Comparison of ENCODE assay signal across 21 cellular contexts in genomic region chr1:66951513-66951912, GRCh38. TPM values are rescaled to one million over a fixed set of nuclear protein-coding genes. Genes with fewer than 3 reads are reported as not detected.
DNase-seq lines count a peak whose midpoint lies in the region; TF ChIP-seq lines count a peak whose summit lies in the region.
"Had no signal": no experiment of that assay in that cellular context is flagged by ENCODE, and none has a peak within 500 bp of the region (broad histone marks: within the 10 kb centered on the region; RNA-seq: fewer than 3 reads in every experiment).

No MANE protein-coding gene starts in this region.

- no peak overlapping the region for H3K4me3 ChIP-seq in SK-N-SH (ENCODE audit: low read depth in 2 of 2, low read length in 1 of 2)
- no peak overlapping the region for H3K4me3 ChIP-seq in adrenal gland
- no peak overlapping the region for H3K4me3 ChIP-seq in WERI-Rb-1 (ENCODE audit: low read depth, low read length)
- H3K4me3 ChIP-seq: body of pancreas, GM12878, SK-N-MC had no signal

- peaks cover 16% of the 10 kb centered on the region for H3K4me1 Mint-ChIP-seq in osteocyte (ENCODE audit: unreplicated experiment)

- no peaks in the 10 kb centered on the region for H3K9me3 ChIP-seq in SK-N-SH
- no peaks in the 10 kb centered on the region for H3K9me3 ChIP-seq in adrenal gland (replicated peaks in 1 of 3)
- no peaks in the 10 kb centered on the region for H3K9me3 ChIP-seq in WERI-Rb-1 (ENCODE audit: severe bottlenecking)
- H3K9me3 ChIP-seq: body of pancreas had no signal

- 29% methylated on average over 6 of the region's 6 CpGs for WGBS in SK-N-SH (ENCODE audit: low lambda C conversion rate)
- 92 to 100% (median 95%) methylated on average over 6 of the region's 6 CpGs for WGBS in adrenal gland, 4 donors

- no peaks in the 10 kb centered on the region for H3K9me3 Mint-ChIP-seq in osteocyte (ENCODE audit: unreplicated experiment)
- H3K9me3 Mint-ChIP-seq: activated T-helper 2 cell treated with anti-CD3 and anti-CD28 coated beads, Interferon-gamma antibody, Interleukin-2, Interleukin-4, amounts not matched to agents 10 μg/mL and 5 μg/mL and 100 μg/mL, durations not matched to agents 14 hours and 24 hours and 36 hours; IgD-negative memory B cell; stimulated activated naive CD8-positive, alpha-beta T cell treated with anti-CD3 and anti-CD28 coated beads, Interleukin-15, Interleukin-2, amounts not matched to agents 100 ng/mL and 50 ng/mL, for 24 hours had no signal

- intact Hi-C loops in adrenal gland (cut with DNase I) = no loop called here

- H3K27ac Mint-ChIP-seq in osteocyte (ENCODE audit: unreplicated experiment) = peak overlapping the region; percentile 40
- H3K27ac Mint-ChIP-seq: activated CD8-positive, alpha-beta T cell treated with anti-CD3 and anti-CD28 coated beads, Interleukin-2, amount 10 ng/mL, durations not matched to agents 7 days and 5 days; activated T-helper 2 cell treated with anti-CD3 and anti-CD28 coated beads, Interferon-gamma antibody, Interleukin-2, Interleukin-4, amounts not matched to agents 10 μg/mL and 5 μg/mL and 100 μg/mL, durations not matched to agents 14 hours and 24 hours and 36 hours; stimulated activated naive CD8-positive, alpha-beta T cell treated with anti-CD3 and anti-CD28 coated beads, Interleukin-15, Interleukin-2, amounts not matched to agents 100 ng/mL and 50 ng/mL, for 24 hours had no signal

- H3K4me3 Mint-ChIP-seq in osteocyte (ENCODE audit: unreplicated experiment) = no peak overlapping the region
- H3K4me3 Mint-ChIP-seq: activated CD8-positive, alpha-beta T cell treated with anti-CD3 and anti-CD28 coated beads, Interleukin-2, amount 10 ng/mL, durations not matched to agents 7 days and 5 days; CD4-positive, CD25-positive, alpha-beta regulatory T cell; IgD-negative memory B cell; stimulated activated naive CD8-positive, alpha-beta T cell treated with anti-CD3 and anti-CD28 coated beads, Interleukin-15, Interleukin-2, amounts not matched to agents 100 ng/mL and 50 ng/mL, for 24 hours had no signal

- TF ChIP-seq POLR2A in adrenal gland (IDR thresholded peaks at IDR 0.05) = no peak

- POLR2A ChIA-PET in SK-N-SH (lab: Yijun Ruan, JAX) = no interaction called here

- DNase-seq in GM03348 (ENCODE audit: low spot score) (peak; percentile 16), SK-N-SH (no peak), epithelial cell of prostate (ENCODE audit: low read depth, low spot score) (no peak), osteocyte (ENCODE audit: extremely low spot score, unreplicated experiment) (no peak), adrenal gland (no peak), pons (ENCODE audit: low spot score) (no peak), WERI-Rb-1 (no peak), NK-92 (lab: John Stamatoyannopoulos, UW; ENCODE audit: unreplicated experiment) (no peak)
- DNase-seq: activated CD8-positive, alpha-beta T cell treated with anti-CD3 and anti-CD28 coated beads, Interleukin-2, amount 10 ng/mL, durations not matched to agents 7 days and 5 days; body of pancreas; CD4-positive, CD25-positive, alpha-beta regulatory T cell; effector memory CD4-positive, alpha-beta T cell; kidney glomerular epithelial cell; NCI-H1092; NCI-H345; small intestine had no signal

- H3F3A ChIP-seq in SK-N-SH (replicated peaks; ENCODE audit: insufficient read depth) = peaks cover 21% of the 10 kb centered on the region

- H3K4me2 ChIP-seq in SK-N-SH = no peak overlapping the region

- H3K27me3 ChIP-seq in SK-N-SH (ENCODE audit: insufficient read depth) (no peaks in the 10 kb centered on the region), adrenal gland (no peaks in the 10 kb centered on the region), WERI-Rb-1 (ENCODE audit: insufficient read depth, low read depth, severe bottlenecking) (no peaks in the 10 kb centered on the region)
- H3K27me3 ChIP-seq: body of pancreas had no signal

- no peaks in the 10 kb centered on the region for H3K27me3 Mint-ChIP-seq in osteocyte (ENCODE audit: unreplicated experiment)
- H3K27me3 Mint-ChIP-seq: CD4-positive, CD25-positive, alpha-beta regulatory T cell; IgD-negative memory B cell; stimulated activated naive CD8-positive, alpha-beta T cell treated with anti-CD3 and anti-CD28 coated beads, Interleukin-15, Interleukin-2, amounts not matched to agents 100 ng/mL and 50 ng/mL, for 24 hours had no signal

- H3K4me1 ChIP-seq in SK-N-SH (ENCODE audit: control insufficient read depth in 1 of 2, insufficient read depth in 2 of 2, low read depth in 1 of 2, low read length in 1 of 2) (no peaks in the 10 kb centered on the region), adrenal gland (replicated peaks in 1 of 2) (peaks cover 6 to 15% of the 10 kb centered on the region in 2 donors)

- no peak for TF ChIP-seq CTCF in SK-N-SH (IDR thresholded peaks at IDR 0.05)
- TF ChIP-seq CTCF in osteocyte (IDR thresholded peaks at IDR 0.05) = no peak
- no peak for TF ChIP-seq CTCF in adrenal gland (IDR thresholded peaks at IDR 0.05)
- TF ChIP-seq CTCF in WERI-Rb-1 (IDR thresholded peaks at IDR 0.05; ENCODE audit: low read depth, low read length) = no peak

- no peak overlapping the region for H2AFZ ChIP-seq in SK-N-SH (ENCODE audit: low read depth)

- H3K36me3 Mint-ChIP-seq in osteocyte (ENCODE audit: unreplicated experiment) = peaks cover 55% of the 10 kb centered on the region

- no peak for TF ChIP-seq EP300 in SK-N-SH (IDR thresholded peaks at IDR 0.05; ENCODE audit: borderline replicate concordance in 1 of 2, low read depth in 1 of 2, low read length in 1 of 2)

- no peak for TF ChIP-seq RAD21 in SK-N-SH (IDR thresholded peaks at IDR 0.05; ENCODE audit: low read length)

- peaks cover 83% of the 10 kb centered on the region for H3K79me2 ChIP-seq in SK-N-SH (ENCODE audit: insufficient read depth)

- CTCF ChIA-PET in SK-N-SH (lab: Yijun Ruan, JAX) = interaction anchor here (1.3 to 1.4 kb wide), 2 partner anchors 187 to 198 kb away, joined by 3 read pairs; no protein-coding TSS in a partner anchor

- no peak overlapping the region for H3K9ac ChIP-seq in SK-N-SH

- H4K20me1 ChIP-seq in SK-N-SH (ENCODE audit: insufficient read depth) = 0 out of 2 replicates have a peak, but pooled peaks cover 5% of the 10 kb centered on the region

- H3K27ac ChIP-seq in SK-N-SH (ENCODE audit: low read depth in 2 of 2, low read length in 1 of 2) = peak overlapping the region in 1 of 2 experiments; percentile 42; a peak in 2 of 4 replicates
- H3K27ac ChIP-seq in epithelial cell of prostate = peak overlapping the region; percentile 10
- H3K27ac ChIP-seq in adrenal gland = no peak overlapping the region
- no peak overlapping the region for H3K27ac ChIP-seq in WERI-Rb-1
- H3K27ac ChIP-seq: body of pancreas, SK-N-MC had no signal

- H3K36me3 ChIP-seq in SK-N-SH (replicated peaks in 1 of 2; ENCODE audit: control insufficient read depth in 1 of 2, insufficient read depth in 2 of 2, low read length in 1 of 2) = peaks cover 54 to 71% of the 10 kb centered on the region in 2 experiments
- peaks cover 0 to 36% of the 10 kb centered on the region in 2 donors for H3K36me3 ChIP-seq in adrenal gland (replicated peaks in 1 of 2)
- peaks cover 44% of the 10 kb centered on the region for H3K36me3 ChIP-seq in WERI-Rb-1

- H3K9me2 ChIP-seq in SK-N-SH = no peaks in the 10 kb centered on the region

TF ChIP-seq in SK-N-SH, 30 proteins besides CTCF, POLR2A, EP300 and RAD21:
- TF ChIP-seq FOSL2 (IDR thresholded peaks at IDR 0.05; ENCODE audit: borderline replicate concordance, low read depth) (peak; percentile 41; the same call in 1 of the 2 replicates), TCF12 (IDR thresholded peaks at IDR 0.05) (peak; percentile 24; the same call in 1 of the 2 replicates), JUND (IDR thresholded peaks at IDR 0.05) (peak; percentile 24; the same call in 1 of the 2 replicates), NFIC (IDR thresholded peaks at IDR 0.05; ENCODE audit: borderline replicate concordance) (no peak; the same call in 1 of the 2 replicates)

RNA-seq across cellular contexts. Expression of gene MIER1, which starts 26.7 kb away (rescaled TPM):
- 4.4 and 5.5 TPM in 2 replicates for polyA plus RNA-seq in SK-N-SH (2012; rRNA removed)
- 6.7 and 8.4 TPM in 2 replicates for polyA plus RNA-seq in SK-N-SH (2012; cell fraction: cytosol; rRNA removed)
- 2.4 and 5.8 TPM in 2 replicates for polyA plus RNA-seq in SK-N-SH (2012; cell fraction: nucleus; rRNA removed)
- 45.8 and 48.3 TPM in 2 replicates for total RNA-seq in osteocyte
- 10 to 100 TPM; 16.1 to 62.9 (median 38.2) TPM for total RNA-seq in adrenal gland
- 10 to 100 TPM; 13.0 to 34.2 (median 21.6) TPM for polyA plus RNA-seq in adrenal gland

RNA-seq across cellular contexts. Expression of gene DNAI4, which starts 26.9 kb away (rescaled TPM):
- 1.3 and 1.9 TPM in 2 replicates for polyA plus RNA-seq in SK-N-SH (2012; rRNA removed)
- 2.1 and 2.9 TPM in 2 replicates for polyA plus RNA-seq in SK-N-SH (2012; cell fraction: cytosol; rRNA removed)
- polyA plus RNA-seq in SK-N-SH (2012; cell fraction: nucleus; rRNA removed) = 1.0 and 2.8 TPM in 2 replicates
- total RNA-seq in osteocyte = 8.9 and 10.0 TPM in 2 replicates
- total RNA-seq in adrenal gland = 1 to 10 TPM; 1.6 to 9.0 (median 4.6) TPM
- polyA plus RNA-seq in adrenal gland = 1 to 10 TPM; 2.0 to 4.4 (median 4.1) TPM
